Comparison of ENCODE assay signal across 21 cellular contexts in the genomic region with DNA sequence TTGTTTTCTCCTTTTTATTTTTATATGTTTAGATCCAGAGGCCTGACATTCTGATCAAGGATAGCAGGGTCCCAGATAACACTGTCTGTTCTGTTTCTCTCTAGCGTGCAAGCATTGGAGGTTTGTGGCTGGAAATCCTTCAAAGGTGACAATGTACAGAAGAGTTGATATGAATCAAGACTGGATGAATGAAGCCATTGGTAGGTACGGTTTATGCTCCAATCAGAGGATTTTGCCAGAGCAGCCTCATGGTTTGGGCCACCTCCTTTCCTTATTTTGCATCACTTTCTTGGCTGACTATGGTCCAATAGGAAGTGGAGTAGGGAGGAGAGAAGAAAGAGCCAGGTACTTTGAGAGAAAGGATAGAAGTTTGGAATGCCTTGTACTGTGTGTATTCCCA.
"Had no signal": no experiment of that assay in that cellular context is flagged by ENCODE, and none has a peak within 500 bp of the region (broad histone marks: within the 10 kb centered on the region; RNA-seq: fewer than 3 reads in every experiment).

No MANE protein-coding gene starts in this region.

- H3K4me1 ChIP-seq: neural progenitor cell had no signal

- DNase-seq: activated CD4-positive, alpha-beta T cell treated with anti-CD3 and anti-CD28 coated beads for 1 hour; activated CD8-positive, alpha-beta memory T cell treated with anti-CD3 and anti-CD28 coated beads for 24 hours; activated CD8-positive, alpha-beta memory T cell treated with anti-CD3 and anti-CD28 coated beads, Interleukin-2, amount 50 U/mL, for 48 hours; activated effector memory CD4-positive, alpha-beta T cell treated with Interleukin-2 at 50 U/mL for 16 hours; activated naive CD4-positive, alpha-beta T cell treated with anti-CD3 and anti-CD28 coated beads, Interleukin-2, amount 10 ng/mL, durations not matched to agents 7 days and 5 days; activated naive CD8-positive, alpha-beta T cell treated with anti-CD3 and anti-CD28 coated beads, Interleukin-2, amount 50 U/mL, for 24 hours; activated T-cell treated with anti-CD3 and anti-CD28 coated beads, Interleukin-2, amount 50 U/mL, for 48 hours; aorta; gastrocnemius medialis; head of caudate nucleus; kidney glomerular epithelial cell; mesenchymal stem cell; naive thymus-derived CD4-positive, alpha-beta T cell; ovary; stimulated activated naive CD8-positive, alpha-beta T cell treated with anti-CD3 and anti-CD28 coated beads, Interleukin-15, Interleukin-2, amounts not matched to agents 100 U/mL and 50 U/mL, for 24 hours; substantia nigra; T-helper 2 cell; transverse colon; WERI-Rb-1 had no signal

- H3K27me3 Mint-ChIP-seq: activated naive CD4-positive, alpha-beta T cell treated with anti-CD3 and anti-CD28 coated beads, Interleukin-2, amount 10 ng/mL, durations not matched to agents 7 days and 5 days; activated naive CD8-positive, alpha-beta T cell treated with anti-CD3 and anti-CD28 coated beads, Interleukin-2, amount 50 U/mL, for 24 hours had no signal

- H3K27ac ChIP-seq: neural progenitor cell, ovary, WERI-Rb-1 had no signal

- H2AFZ ChIP-seq: neural progenitor cell had no signal

- H3K4me2 ChIP-seq: neural progenitor cell had no signal

- H3K9ac ChIP-seq: neural progenitor cell had no signal

- H3K4me1 Mint-ChIP-seq: activated naive CD4-positive, alpha-beta T cell treated with anti-CD3 and anti-CD28 coated beads, Interleukin-2, amount 10 ng/mL, durations not matched to agents 7 days and 5 days; activated naive CD8-positive, alpha-beta T cell treated with anti-CD3 and anti-CD28 coated beads, Interleukin-2, amount 50 U/mL, for 24 hours; naive thymus-derived CD4-positive, alpha-beta T cell had no signal

- H3K4me3 Mint-ChIP-seq: activated naive CD4-positive, alpha-beta T cell treated with anti-CD3 and anti-CD28 coated beads, Interleukin-2, amount 10 ng/mL, durations not matched to agents 7 days and 5 days; activated naive CD8-positive, alpha-beta T cell treated with anti-CD3 and anti-CD28 coated beads, Interleukin-2, amount 50 U/mL, for 24 hours; naive thymus-derived CD4-positive, alpha-beta T cell; neural progenitor cell had no signal

- H3K36me3 ChIP-seq: gastrocnemius medialis, neural progenitor cell, ovary, transverse colon, vagina, WERI-Rb-1 had no signal

- ATAC-seq: activated naive CD8-positive, alpha-beta T cell treated with anti-CD3 and anti-CD28 coated beads, Interleukin-2, amount 50 U/mL, for 24 hours; gastrocnemius medialis; naive thymus-derived CD4-positive, alpha-beta T cell; stimulated activated naive CD8-positive, alpha-beta T cell treated with anti-CD3 and anti-CD28 coated beads, Interleukin-15, Interleukin-2, amounts not matched to agents 100 U/mL and 50 U/mL, for 24 hours had no signal

- H3K9me3 ChIP-seq: gastrocnemius medialis, ovary, transverse colon, vagina had no signal

- H3K27me3 ChIP-seq: gastrocnemius medialis, neural progenitor cell, ovary, transverse colon, vagina had no signal

- H3K27ac Mint-ChIP-seq: activated naive CD4-positive, alpha-beta T cell treated with anti-CD3 and anti-CD28 coated beads, Interleukin-2, amount 10 ng/mL, durations not matched to agents 7 days and 5 days; activated naive CD8-positive, alpha-beta T cell treated with anti-CD3 and anti-CD28 coated beads, Interleukin-2, amount 50 U/mL, for 24 hours; neural progenitor cell had no signal

- H3K36me3 Mint-ChIP-seq: activated naive CD4-positive, alpha-beta T cell treated with anti-CD3 and anti-CD28 coated beads, Interleukin-2, amount 10 ng/mL, durations not matched to agents 7 days and 5 days; naive thymus-derived CD4-positive, alpha-beta T cell; neural progenitor cell had no signal

- H3K9me3 Mint-ChIP-seq: neural progenitor cell had no signal

- H3K4me3 ChIP-seq: gastrocnemius medialis, neural progenitor cell, ovary, transverse colon, vagina had no signal
